In the genomic region with DNA sequence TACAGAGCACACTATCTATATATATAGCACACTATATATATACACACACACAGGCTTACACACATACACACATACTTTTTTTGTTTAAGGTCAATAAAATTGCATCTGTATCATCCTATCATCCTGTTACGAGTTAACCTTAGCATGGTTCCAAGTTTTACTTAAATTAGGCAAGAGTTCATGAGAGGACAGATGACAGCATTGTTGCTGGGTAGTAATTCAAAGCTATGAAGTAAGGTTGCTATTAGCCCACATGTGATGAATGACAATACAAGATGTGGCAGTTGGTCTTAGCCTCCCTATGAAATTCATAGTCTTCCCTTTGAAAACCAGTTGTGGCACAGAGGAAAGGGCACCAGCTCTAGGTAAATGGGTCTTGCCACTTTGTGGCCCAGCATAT, we compare ENCODE assay signal across 19 cellular contexts.
DNase-seq lines count a peak whose midpoint lies in the region; ATAC-seq, FAIRE-seq and TF ChIP-seq lines count a peak whose summit lies in the region.
"Had no signal": no experiment of that assay in that cellular context is flagged by ENCODE, and none has a peak within 500 bp of the region (broad histone marks: within the 10 kb centered on the region; RNA-seq: fewer than 3 reads in every experiment).

No MANE protein-coding gene starts in this region.

- TF ChIP-seq CTCF in epithelial cell of esophagus (IDR thresholded peaks at IDR 0.05; ENCODE audit: insufficient read depth, low read depth, low read length, missing control alignments), result no peak
- TF ChIP-seq CTCF in gastroesophageal sphincter (IDR thresholded peaks at IDR 0.05), result no peak

- no peak for DNase-seq in H54 (ENCODE audit: insufficient read length, low spot score)
- DNase-seq in epithelial cell of esophagus (ENCODE audit: low read depth), result peak; percentile 40
- peak; percentile 21 for DNase-seq in iris pigment epithelial cell (ENCODE audit: low read depth)
- no peak for DNase-seq in NCI-H1092 treated with DMSO at 0.1 percent for 48 hours (lab: John Stamatoyannopoulos, UW)
- no peak for DNase-seq in stimulated activated CD4-positive, alpha-beta T cell treated with anti-CD3 and anti-CD28 coated beads, Interleukin-2, amount 100 ng/mL, for 48 hours
- DNase-seq: BE2C; CD4-positive, alpha-beta T cell; DMS53; HCEC 1CT; MG63; NCI-H1105 treated with DMSO at 0.1 percent for 48 hours; NCI-H187; NCI-H226; NCI-H524 treated with DMSO at 0.1 percent for 48 hours; SHP77; SK-N-SH had no signal

- no peak overlapping the region for H3K27ac ChIP-seq in gastroesophageal sphincter
- H3K27ac ChIP-seq: KMS-11 had no signal

- peak; percentile 70 for FAIRE-seq in H54 (lab: Jason Lieb, UNC)

- no peak for TF ChIP-seq POLR2A in H54 (IDR thresholded peaks at IDR 0.05; ENCODE audit: low read depth, low read length)
- no peak for TF ChIP-seq POLR2A in gastroesophageal sphincter (IDR thresholded peaks at IDR 0.05)

- H3K4me1 ChIP-seq in gastroesophageal sphincter, result no peaks in the 10 kb centered on the region
- H3K4me1 ChIP-seq: BE2C had no signal

- TF ChIP-seq EP300 in gastroesophageal sphincter (IDR thresholded peaks at IDR 0.05), result no peak

- H3K9me3 ChIP-seq in gastroesophageal sphincter, result peaks cover 0 to 8% (median 0%) of the 10 kb centered on the region in 3 donors
- H3K9me3 ChIP-seq: BE2C, MG63, SK-N-SH had no signal

- H3K4me3 ChIP-seq in epithelial cell of esophagus (ENCODE audit: low read length), result no peak overlapping the region
- no peak overlapping the region for H3K4me3 ChIP-seq in gastroesophageal sphincter
- H3K4me3 ChIP-seq: MG63 had no signal

- no peaks in the 10 kb centered on the region for H3K36me3 ChIP-seq in gastroesophageal sphincter
- H3K36me3 ChIP-seq: BE2C, MG63 had no signal

- H3K27me3 ChIP-seq in gastroesophageal sphincter, result no peaks in the 10 kb centered on the region
- H3K27me3 ChIP-seq: MG63 had no signal

- 75 to 100% methylated on average over 1 of the region's 1 CpG for WGBS in gastroesophageal sphincter (ENCODE audit: low coverage in 1 of 2), 2 donors

- ATAC-seq in HG03469 (IDR thresholded peaks at IDR 0.05; ENCODE audit: unreplicated experiment) (no peak), gastroesophageal sphincter (no peak)

Comparison
In these comparisons a context has a peak if more than half of its experiments do, and no peak if none do; other contexts are left out.
1. DNase-seq: peak in epithelial cell of esophagus (single experiment) and iris pigment epithelial cell (single experiment); none in H54 (single experiment), NCI-H1092 treated with DMSO at 0.1 percent for 48 hours (single experiment) and stimulated activated CD4-positive, alpha-beta T cell treated with anti-CD3 and anti-CD28 coated beads, Interleukin-2, amount 100 ng/mL, for 48 hours (0 of 2).